ENCODE assay signal across 14 cellular contexts in the genomic region with DNA sequence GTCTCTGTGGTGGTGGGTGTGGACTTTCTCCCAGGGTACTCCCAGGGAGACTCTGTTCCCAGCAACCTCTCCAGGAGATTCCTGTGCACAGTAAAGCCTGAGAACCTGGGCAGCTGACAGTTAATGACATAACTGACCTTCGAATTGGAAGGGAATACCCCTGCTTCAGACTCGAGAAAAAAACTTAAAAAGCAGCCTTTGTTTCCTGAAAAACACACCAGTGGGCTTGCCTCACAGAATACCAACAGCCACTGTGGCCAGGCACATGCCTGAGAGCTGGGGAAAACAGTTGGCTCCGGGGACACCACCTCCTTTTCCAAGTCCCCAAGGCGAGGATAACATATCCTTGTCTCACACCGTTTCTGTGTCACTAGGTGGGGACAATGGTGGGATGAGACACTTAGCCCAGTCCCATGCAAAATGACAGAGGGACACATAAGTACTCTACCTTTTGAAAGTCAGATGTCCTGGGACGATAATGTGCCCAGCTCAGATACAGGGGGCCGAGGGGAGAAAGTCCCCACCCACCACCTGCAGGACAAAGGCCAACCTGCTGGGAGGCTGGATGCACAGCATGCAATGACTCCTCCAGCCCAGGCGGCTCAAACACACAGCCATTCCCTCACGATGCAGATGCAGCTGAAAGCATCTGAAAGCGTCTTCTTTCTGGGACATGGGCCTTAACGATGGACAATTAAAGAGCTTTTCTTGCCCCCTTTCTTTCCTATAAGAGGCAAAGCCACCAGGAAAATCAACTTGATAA.
DNase-seq lines count a peak whose midpoint lies in the region; ATAC-seq and TF ChIP-seq lines count a peak whose summit lies in the region.
"Had no signal": no experiment of that assay in that cellular context is flagged by ENCODE, and none has a peak within 500 bp of the region (broad histone marks: within the 10 kb centered on the region; RNA-seq: fewer than 3 reads in every experiment).

No MANE protein-coding gene starts in this region.

- no peak overlapping the region for H4K8ac ChIP-seq in H9 (replicated peaks; ENCODE audit: insufficient read length, low read depth, low read length)

- no peak overlapping the region for H2BK120ac ChIP-seq in H9 (ENCODE audit: low read depth, low read length, poor library complexity, severe bottlenecking)

- H3K4ac ChIP-seq in H9 (ENCODE audit: low read depth, low read length): no peak overlapping the region

- peak; percentile 59 for DNase-seq in H9
- DNase-seq in left lobe of liver (ENCODE audit: low spot score): no peak
- no peak for DNase-seq in gastrocnemius medialis
- DNase-seq in NCI-H1694 (lab: John Stamatoyannopoulos, UW): no peak
- DNase-seq in activated CD4-positive, alpha-beta T cell treated with anti-CD3 and anti-CD28 coated beads, Interleukin-2, amount 50 U/mL, for 1 hour: no peak
- no peak for DNase-seq in spleen
- DNase-seq: activated CD8-positive, alpha-beta T cell treated with anti-CD3 and anti-CD28 coated beads, Interleukin-2, amount 10 ng/mL, durations not matched to agents 7 days and 5 days; foreskin fibroblast; RPMI8226; trophoblast cell; WERI-Rb-1 had no signal

- peaks cover 19 to 27% (median 27%) of the 10 kb centered on the region in 3 experiments for H3K36me3 Mint-ChIP-seq in H9 (ENCODE audit: insufficient read depth in 1 of 3, low read depth in 3 of 3)

- H3K79me2 ChIP-seq in H9 (ENCODE audit: insufficient read depth, low read length): no peaks in the 10 kb centered on the region

- H3K14ac ChIP-seq in H9 (ENCODE audit: insufficient read depth, low read length): no peak overlapping the region; the same call in 1 of the 2 replicates

- H3K9me3 ChIP-seq in H9 (ENCODE audit: control insufficient read depth, low read depth, low read length) (no peaks in the 10 kb centered on the region), gastrocnemius medialis (no peaks in the 10 kb centered on the region), spleen (no peaks in the 10 kb centered on the region)

- no peak overlapping the region for H3K4me3 ChIP-seq in gastrocnemius medialis
- H3K4me3 ChIP-seq in spleen: no peak overlapping the region
- H3K4me3 ChIP-seq: skin epidermis had no signal

- no peaks in the 10 kb centered on the region for H3K23me2 ChIP-seq in H9 (ENCODE audit: insufficient read length, low read depth, low read length, poor library complexity, severe bottlenecking)

- ATAC-seq in left lobe of liver (peak; percentile 9), gastrocnemius medialis (no peak)
- ATAC-seq: activated CD8-positive, alpha-beta T cell treated with anti-CD3 and anti-CD28 coated beads, Interleukin-2, amount 10 ng/mL, durations not matched to agents 7 days and 5 days had no signal

- no peaks in the 10 kb centered on the region for H4K20me1 ChIP-seq in H9 (ENCODE audit: control insufficient read depth, insufficient read depth, insufficient read length)

- H3K27ac Mint-ChIP-seq in H9: peak overlapping the region in 2 of 3 experiments; percentile 89 to 92; a peak in 4 of 7 replicates
- H3K27ac Mint-ChIP-seq: activated CD8-positive, alpha-beta T cell treated with anti-CD3 and anti-CD28 coated beads, Interleukin-2, amount 10 ng/mL, durations not matched to agents 7 days and 5 days had no signal

- no peaks in the 10 kb centered on the region for H3K27me3 ChIP-seq in H9 (ENCODE audit: insufficient read depth, low read length)
- H3K27me3 ChIP-seq in gastrocnemius medialis: no peaks in the 10 kb centered on the region
- H3K27me3 ChIP-seq in spleen (replicated peaks in 1 of 7): no peaks in the 10 kb centered on the region

- H2BK15ac ChIP-seq in H9 (ENCODE audit: low read depth, low read length): no peak overlapping the region

- TF ChIP-seq POLR2A in gastrocnemius medialis (IDR thresholded peaks at IDR 0.05) (no peak), spleen (IDR thresholded peaks at IDR 0.05) (no peak)

- H4K5ac ChIP-seq in H9 (ENCODE audit: insufficient read length, low read depth, low read length): no peak overlapping the region

- H2BK12ac ChIP-seq in H9 (ENCODE audit: insufficient read length, low read depth, low read length): no peak overlapping the region

- H3K36me3 ChIP-seq in gastrocnemius medialis (peaks cover 0 to 23% of the 10 kb centered on the region in 2 donors), spleen (peaks cover 0 to 98% (median 18%) of the 10 kb centered on the region in 6 donors)

- no peak overlapping the region for H3K23ac ChIP-seq in H9 (ENCODE audit: insufficient read length, low read depth, low read length)

- no peaks in the 10 kb centered on the region for H3K9me3 Mint-ChIP-seq in H9
- H3K9me3 Mint-ChIP-seq: central memory CD8-positive, alpha-beta T cell had no signal

- no peaks in the 10 kb centered on the region for H3K79me1 ChIP-seq in H9 (ENCODE audit: insufficient read depth, low read depth, low read length, poor library complexity, severe bottlenecking)

- TF ChIP-seq CTCF in H9 (conservative IDR thresholded peaks at IDR 0.05) (no peak), gastrocnemius medialis (IDR thresholded peaks at IDR 0.05 in 4 of 5, conservative IDR thresholded peaks at IDR 0.05 in 1 of 5) (no peak), spleen (IDR thresholded peaks at IDR 0.05 in 8 of 11, conservative IDR thresholded peaks at IDR 0.05 in 3 of 11) (no peak)

- H3K27me3 Mint-ChIP-seq in H9 (ENCODE audit: low read depth): no peaks in the 10 kb centered on the region
- H3K27me3 Mint-ChIP-seq: central memory CD8-positive, alpha-beta T cell had no signal

- no CpG with 5 or more reads among the region's 11 CpGs for WGBS in H9 (ENCODE audit: extremely low coverage, insufficient read length, low lambda C conversion rate)
- WGBS in spleen, 5 donors: 80 to 87% (median 86%) methylated on average over 11 of the region's 11 CpGs

- no peak overlapping the region for H4K91ac ChIP-seq in H9 (ENCODE audit: insufficient read length, low read depth, low read length)

- no peak overlapping the region for H3T11ph ChIP-seq in H9 (ENCODE audit: low read length)

- H3K27ac ChIP-seq in H9 (ENCODE audit: insufficient read length, low read depth, low read length) (no peak overlapping the region), angular gyrus (ENCODE audit: low read depth, low read length) (peak overlapping the region; percentile 54), gastrocnemius medialis (peak overlapping the region; percentile 6 to 86 (median 82)), spleen (peak overlapping the region in 1 of 8 donors; percentile 83)
- H3K27ac ChIP-seq: skin epidermis, WERI-Rb-1 had no signal

- H2BK5ac ChIP-seq in H9 (ENCODE audit: insufficient read length, low read length): no peak overlapping the region

- H3K18ac ChIP-seq in H9 (ENCODE audit: insufficient read length, low read depth, low read length): peak overlapping the region; percentile 24

- H3K4me1 ChIP-seq in H9 (ENCODE audit: insufficient read depth, low read length): peaks cover 15% of the 10 kb centered on the region
- H3K4me1 ChIP-seq in gastrocnemius medialis: peaks cover 32 to 41% of the 10 kb centered on the region in 2 donors
- H3K4me1 ChIP-seq in spleen: peaks cover 3 to 60% (median 31%) of the 10 kb centered on the region in 6 donors

- peak overlapping the region in 1 of 2 experiments; percentile 25; a peak in 2 of 5 replicates for H3K4me3 Mint-ChIP-seq in H9
- H3K4me3 Mint-ChIP-seq: activated CD8-positive, alpha-beta T cell treated with anti-CD3 and anti-CD28 coated beads, Interleukin-2, amount 10 ng/mL, durations not matched to agents 7 days and 5 days; central memory CD8-positive, alpha-beta T cell had no signal

- H2BK20ac ChIP-seq in H9 (ENCODE audit: low read depth, low read length, poor library complexity, severe bottlenecking): no peak overlapping the region

- H3K4me2 ChIP-seq in H9 (ENCODE audit: insufficient read depth, insufficient read length, low read length): no peak overlapping the region

- H3K4me1 Mint-ChIP-seq in H9: peaks cover 51 to 52% of the 10 kb centered on the region in 2 experiments

- no peak overlapping the region for H3K56ac ChIP-seq in H9 (ENCODE audit: insufficient read length, low read depth, low read length)

- no peak overlapping the region for H2AK5ac ChIP-seq in H9 (ENCODE audit: insufficient read length, low read length)

- in situ Hi-C loops in gastrocnemius medialis (cut with MboI; ENCODE audit: low sequenced_read_pairs in 4 of 4): no loop called here

- no peak overlapping the region for H2AFZ ChIP-seq in H9 (ENCODE audit: low read length)

- intact Hi-C loops in gastrocnemius medialis (cut with DNase I; ENCODE audit: low total_unique reads) (no loop called here), spleen (cut with DNase I; ENCODE audit: low total_unique reads) (no loop called here)

- H3K9ac ChIP-seq in H9 (ENCODE audit: extremely low read depth, insufficient read length, low read length): no peak overlapping the region
